ENCODE assay signal across 8 cellular contexts in the genomic region with DNA sequence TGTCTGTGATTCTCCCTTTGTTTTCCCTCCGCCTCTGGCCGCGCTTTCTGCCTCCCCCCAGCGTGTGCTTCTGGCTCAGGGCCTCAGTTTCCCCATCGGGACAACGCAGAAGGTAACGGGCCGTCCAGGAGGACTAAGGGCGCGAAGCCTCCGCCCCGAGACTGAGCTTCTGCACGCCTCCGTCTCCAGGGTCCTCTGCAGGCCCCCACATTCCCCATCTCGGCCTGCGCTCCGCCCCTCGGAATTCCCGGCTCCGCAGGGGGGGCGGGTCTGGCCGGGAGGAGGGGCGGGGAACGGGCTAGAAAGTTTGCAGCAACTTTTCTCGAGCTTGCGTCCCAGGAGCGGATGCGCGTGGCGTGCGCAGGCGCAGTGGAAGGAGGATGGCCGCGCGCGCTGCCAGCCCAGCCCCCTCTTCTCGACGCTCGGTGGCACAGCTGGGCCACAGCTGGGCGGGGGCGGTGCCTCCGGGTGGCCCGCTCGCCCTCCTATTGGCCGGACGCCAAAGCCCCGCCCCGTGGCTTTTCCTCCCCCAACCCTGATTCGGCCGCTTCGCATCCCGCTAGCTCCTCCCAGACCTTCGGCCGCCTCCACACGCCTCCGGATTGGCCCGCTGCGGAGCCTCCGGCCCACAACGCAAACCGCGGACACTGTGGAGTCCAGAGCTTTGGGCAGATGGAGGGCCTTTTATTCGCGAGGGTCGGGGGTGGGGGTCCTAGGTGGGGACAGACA. TPM values are rescaled to one million over a fixed set of nuclear protein-coding genes. Genes with fewer than 3 reads are reported as not detected.
DNase-seq lines count a peak whose midpoint lies in the region; ATAC-seq and TF ChIP-seq lines count a peak whose summit lies in the region.

A gene (minus strand): TSS at position 199 of the 729 bp plus-strand sequence. CDS start 408 bp downstream, outside the sequence.

- peak within 1 kb of the TSS; percentile 93 for H3K4me3 ChIP-seq in OCI-LY7 (ENCODE audit: low read depth, low read length, poor library complexity, severe bottlenecking)
- peak within 1 kb of the TSS; percentile 56 for H3K4me3 ChIP-seq in mucosa of stomach (ENCODE audit: low read length)

- BruUV-seq in OCI-LY7 (replicated peaks; lab: Mats Ljungman, UMichigan) = no TSS peak

- H2AFZ ChIP-seq in OCI-LY7 (ENCODE audit: low read length) = peak within 1 kb of the TSS; percentile 87

- intact Hi-C loops in OCI-LY7 (cut with micrococcal nuclease; ENCODE audit: unreplicated experiment) = loop anchor here (1.0 kb wide), 1 partner anchor 63 kb away; no protein-coding TSS in a partner anchor

- DNase-seq in D341Med (ENCODE audit: low spot score) (peak; percentile 98), HuH-7 (ENCODE audit: low spot score) (peak; percentile 97), OCI-LY7 (ENCODE audit: low spot score) (peak; percentile 99), erythroblast (lab: John Stamatoyannopoulos, UW) (peak; percentile 98 to 99)
- peak; percentile 94 for DNase-seq in activated T-cell treated with anti-CD3 and anti-CD28 coated beads, Interleukin-2, amount 50 U/mL, for 1 hour
- peak; percentile 99 for DNase-seq in stimulated activated CD8-positive, alpha-beta memory T cell treated with anti-CD3 and anti-CD28 coated beads, Interleukin-4, amount 100 ng/mL, for 48 hours

- H3K4me2 ChIP-seq in OCI-LY7 (ENCODE audit: low read length) = peak within 1 kb of the TSS; percentile 100

- peak within 1 kb of the TSS; percentile 71 for H3K27ac ChIP-seq in OCI-LY7 (ENCODE audit: low read depth, low read length, poor library complexity, severe bottlenecking)

- H3K4me1 ChIP-seq in OCI-LY7 (ENCODE audit: insufficient read depth, low read length, poor library complexity, severe bottlenecking) = peaks cover 33% of the 10 kb centered on the region
- H3K4me1 ChIP-seq in mucosa of stomach (ENCODE audit: control insufficient read depth, insufficient read depth, low read length) = peaks cover 52% of the 10 kb centered on the region

- POLR2A ChIA-PET in OCI-LY7 (lab: Charles Lee) = interaction anchor here (0.5 to 1.3 kb wide), 8 partner anchors 34 to 206 kb away, joined by 3 to 4 read pairs (median 3); a partner anchor contains a TSS

- CTCF ChIA-PET in OCI-LY7 (lab: Charles Lee; ENCODE audit: unreplicated experiment) = interaction anchor here (0.6 to 1.3 kb wide), 5 partner anchors 10 to 435 kb away, joined by 3 to 5 read pairs (median 3); no protein-coding TSS in a partner anchor

- H4K20me1 ChIP-seq in OCI-LY7 (ENCODE audit: insufficient read depth, low read length) = no peaks in the 10 kb centered on the region

- no peak for TF ChIP-seq CTCF in OCI-LY7 (conservative IDR thresholded peaks at IDR 0.05; ENCODE audit: low read length)

- peak within 1 kb of the TSS; percentile 80 for H3K9ac ChIP-seq in mucosa of stomach (ENCODE audit: low read length)

- H3K9me2 ChIP-seq in OCI-LY7 (ENCODE audit: insufficient read depth, low read length) = no peaks in the 10 kb centered on the region

- ATAC-seq in GM21447 (IDR thresholded peaks at IDR 0.05; ENCODE audit: unreplicated experiment) = peak; percentile 43

- no peaks in the 10 kb centered on the region for H3K36me3 ChIP-seq in OCI-LY7 (ENCODE audit: insufficient read depth, low read length)
- peaks cover 5% of the 10 kb centered on the region for H3K36me3 ChIP-seq in mucosa of stomach (ENCODE audit: control insufficient read depth, insufficient read depth, low read length)

- no peaks in the 10 kb centered on the region for H3K9me3 ChIP-seq in OCI-LY7 (ENCODE audit: low read length)
- H3K9me3 ChIP-seq in mucosa of stomach (ENCODE audit: control insufficient read depth, low read length) = no peaks in the 10 kb centered on the region

- H3K27me3 ChIP-seq in mucosa of stomach (ENCODE audit: control insufficient read depth, insufficient read depth, low read length) = peaks cover 12% of the 10 kb centered on the region

- TF ChIP-seq POLR2A in erythroblast (IDR thresholded peaks at IDR 0.05; ENCODE audit: low read length) = peak; percentile 42

- H3K79me2 ChIP-seq in OCI-LY7 (ENCODE audit: insufficient read depth, low read depth, low read length) = no peaks in the 10 kb centered on the region

RNA-seq across cellular contexts. Expression of the gene that starts here (rescaled TPM):
- total RNA-seq in OCI-LY7 (2014; rRNA removed; shearing (Covaris generic)) = 9.4 and 10.2 TPM in 2 replicates
- total RNA-seq in OCI-LY7 (2022) = 15.2 and 18.6 TPM in 2 replicates

Comparison
In these comparisons a context has a peak if more than half of its experiments do, and no peak if none do; other contexts are left out.
1. Peak in every context shown above with its lines: DNase-seq, ATAC-seq, H3K4me3 ChIP-seq and H3K27ac ChIP-seq.